Comparison of ENCODE assay signal across 11 cellular contexts in genomic region chr12:53044052-53044581, GRCh38. TPM values are rescaled to one million over a fixed set of nuclear protein-coding genes. Genes with fewer than 3 reads are reported as not detected.
DNase-seq lines count a peak whose midpoint lies in the region; ATAC-seq and TF ChIP-seq lines count a peak whose summit lies in the region.
"Had no signal": no experiment of that assay in that cellular context is flagged by ENCODE, and none has a peak within 500 bp of the region (broad histone marks: within the 10 kb centered on the region; RNA-seq: fewer than 3 reads in every experiment).

No MANE protein-coding gene starts in this region.

- peaks cover 10% of the 10 kb centered on the region for H3K4me1 Mint-ChIP-seq in activated T-helper 17 cell treated with anti-CD3 and anti-CD28 coated beads, Interleukin-2, amount 50 U/mL, for 72 hours

- no peaks in the 10 kb centered on the region for H3K79me2 ChIP-seq in Karpas-422 (ENCODE audit: low read length)

- H3K9ac ChIP-seq in Karpas-422 (ENCODE audit: low read length), result no peak overlapping the region

- H4K20me1 ChIP-seq in Karpas-422 (ENCODE audit: insufficient read depth, low read depth, low read length), result peaks cover 11% of the 10 kb centered on the region; the same call in 1 of the 2 replicates

- intact Hi-C loops in esophagus squamous epithelium (cut with DNase I) (no loop called here), posterior cingulate gyrus (cut with DNase I) (no loop called here)

- H3K27me3 Mint-ChIP-seq in activated T-helper 17 cell treated with anti-CD3 and anti-CD28 coated beads, Interleukin-2, amount 50 U/mL, for 72 hours, result no peaks in the 10 kb centered on the region

- H3K9me2 ChIP-seq in Karpas-422 (replicated peaks; ENCODE audit: insufficient read depth, low read length), result no peaks in the 10 kb centered on the region

- DNase-seq in AG20443 (ENCODE audit: low spot score), result peak; percentile 25
- peak; percentile 56 for DNase-seq in Karpas-422
- no peak for DNase-seq in esophagus squamous epithelium (lab: John Stamatoyannopoulos, UW)
- peak in 6 of 10 donors; percentile 58 to 94 (median 78) for DNase-seq in posterior cingulate gyrus
- no peak for DNase-seq in SK-N-DZ (ENCODE audit: low spot score)
- DNase-seq in NCI-H774 (lab: John Stamatoyannopoulos, UW), result no peak
- DNase-seq: DMS79 treated with DMSO at 0.1 percent for 48 hours had no signal

- no peak overlapping the region for H3K4me3 Mint-ChIP-seq in activated T-helper 17 cell treated with anti-CD3 and anti-CD28 coated beads, Interleukin-2, amount 50 U/mL, for 72 hours

- no peak overlapping the region for H2AFZ ChIP-seq in Karpas-422 (ENCODE audit: low read length)

- 54 to 64% methylated on average over 9 of the region's 10 CpGs for WGBS in esophagus squamous epithelium, 2 donors

- H3K9me3 ChIP-seq in Karpas-422 (ENCODE audit: low read length) (no peaks in the 10 kb centered on the region), esophagus squamous epithelium (no peaks in the 10 kb centered on the region)

- H3K4me1 ChIP-seq in Karpas-422 (ENCODE audit: low read length) (peaks cover 21% of the 10 kb centered on the region), esophagus squamous epithelium (peaks cover 22 to 70% (median 24%) of the 10 kb centered on the region in 3 donors)

- H3K9me3 Mint-ChIP-seq in activated T-helper 17 cell treated with anti-CD3 and anti-CD28 coated beads, Interleukin-2, amount 50 U/mL, for 72 hours, result no peaks in the 10 kb centered on the region

- H3K36me3 Mint-ChIP-seq in activated T-helper 17 cell treated with anti-CD3 and anti-CD28 coated beads, Interleukin-2, amount 50 U/mL, for 72 hours (ENCODE audit: low read depth), result peaks cover 37% of the 10 kb centered on the region

- H3K27ac ChIP-seq in Karpas-422 (ENCODE audit: low read length), result no peak overlapping the region
- peak overlapping the region in 3 of 4 donors; percentile 91 to 96 (median 96) for H3K27ac ChIP-seq in esophagus squamous epithelium

- H3K36me3 ChIP-seq in Karpas-422 (ENCODE audit: insufficient read depth, low read length), result peaks cover 9% of the 10 kb centered on the region; the same call in 1 of the 2 replicates
- H3K36me3 ChIP-seq in esophagus squamous epithelium, result peaks cover 0 to 24% (median 12%) of the 10 kb centered on the region in 3 donors

- peak in 1 of 4 donors; percentile 9 for TF ChIP-seq POLR2A in esophagus squamous epithelium (IDR thresholded peaks at IDR 0.05)

- H3K27me3 ChIP-seq in Karpas-422 (ENCODE audit: low read length), result no peaks in the 10 kb centered on the region
- H3K27me3 ChIP-seq in esophagus squamous epithelium, result no peaks in the 10 kb centered on the region

- H3K4me3 ChIP-seq in Karpas-422 (ENCODE audit: low read length) (no peak overlapping the region), esophagus squamous epithelium (no peak overlapping the region)
- H3K4me3 ChIP-seq: smooth muscle cell had no signal

- H3K27ac Mint-ChIP-seq in activated T-helper 17 cell treated with anti-CD3 and anti-CD28 coated beads, Interleukin-2, amount 50 U/mL, for 72 hours, result no peak overlapping the region

- TF ChIP-seq CTCF in esophagus squamous epithelium (IDR thresholded peaks at IDR 0.05), result no peak

- no peak overlapping the region for H3K4me2 ChIP-seq in Karpas-422 (ENCODE audit: low read depth, low read length, poor library complexity, severe bottlenecking)
- H3K4me2 ChIP-seq: smooth muscle cell had no signal

- no peak for ATAC-seq in activated T-helper 17 cell treated with anti-CD3 and anti-CD28 coated beads, Interleukin-2, amount 50 U/mL, for 72 hours (replicated peaks)
- ATAC-seq in HG03439 (IDR thresholded peaks at IDR 0.05; ENCODE audit: unreplicated experiment), result no peak

RNA-seq across cellular contexts. Expression of gene TNS2, which starts 5.7 kb away (rescaled TPM):
- total RNA-seq in Karpas-422 (2014; rRNA removed; shearing (Covaris generic); ENCODE audit: low replicate concordance), result 0.48 TPM in 1 of 2 replicates, not detected in the other
- 10 to 100 TPM; 10.8 to 82.0 (median 20.8) TPM for total RNA-seq in esophagus squamous epithelium
- 1 to 10 TPM in 1 of 2 donors, under 1 TPM in 1; 0.69 to 4.6 TPM for total RNA-seq in activated T-helper 17 cell treated with anti-CD3 and anti-CD28 coated beads, Interleukin-2, amount 50 U/mL, for 72 hours
- 0.68 and 0.81 TPM in 2 replicates for polyA plus RNA-seq in SK-N-DZ (2014; cell fraction: cytosol; rRNA removed)
- 0.75 and 1.2 TPM in 2 replicates for polyA plus RNA-seq in SK-N-DZ (2014; cell fraction: nucleus; rRNA removed)

RNA-seq across cellular contexts. Expression of gene SPRYD3, which starts 35.1 kb away (rescaled TPM):
- total RNA-seq in Karpas-422 (2014; rRNA removed; shearing (Covaris generic); ENCODE audit: low replicate concordance), result 11.1 and 17.4 TPM in 2 replicates
- total RNA-seq in esophagus squamous epithelium, result 10 to 100 TPM; 28.2 to 41.4 (median 29.2) TPM
- total RNA-seq in activated T-helper 17 cell treated with anti-CD3 and anti-CD28 coated beads, Interleukin-2, amount 50 U/mL, for 72 hours, result 10 to 100 TPM; 25.4 to 28.8 TPM
- polyA plus RNA-seq in SK-N-DZ (2014; cell fraction: cytosol; rRNA removed), result 2.0 and 2.7 TPM in 2 replicates
- 4.9 and 5.4 TPM in 2 replicates for polyA plus RNA-seq in SK-N-DZ (2014; cell fraction: nucleus; rRNA removed)

RNA-seq across cellular contexts. Expression of gene EIF4B, which starts 37.9 kb away (rescaled TPM):
- 549 and 718 TPM in 2 replicates for total RNA-seq in Karpas-422 (2014; rRNA removed; shearing (Covaris generic); ENCODE audit: low replicate concordance)
- total RNA-seq in esophagus squamous epithelium, result 100 to 1,000 TPM; 225 to 571 (median 372) TPM
- total RNA-seq in activated T-helper 17 cell treated with anti-CD3 and anti-CD28 coated beads, Interleukin-2, amount 50 U/mL, for 72 hours, result 100 to 1,000 TPM; 536 to 964 TPM
- 453 and 511 TPM in 2 replicates for polyA plus RNA-seq in SK-N-DZ (2014; cell fraction: cytosol; rRNA removed)
- polyA plus RNA-seq in SK-N-DZ (2014; cell fraction: nucleus; rRNA removed), result 216 and 276 TPM in 2 replicates

RNA-seq across cellular contexts. Expression of gene IGFBP6, which starts 53.4 kb away (rescaled TPM):
- 0.54 TPM in 1 of 2 replicates, not detected in the other for total RNA-seq in Karpas-422 (2014; rRNA removed; shearing (Covaris generic); ENCODE audit: low replicate concordance)
- 100 to 1,000 TPM in 2 of 4 donors, 10 to 100 TPM in 2; 34.5 to 506 (median 94.0) TPM for total RNA-seq in esophagus squamous epithelium
- 1 to 10 TPM in 1 of 2 donors, under 1 TPM in 1; 0.45 to 6.0 TPM for total RNA-seq in activated T-helper 17 cell treated with anti-CD3 and anti-CD28 coated beads, Interleukin-2, amount 50 U/mL, for 72 hours
- not detected in 2 replicates for polyA plus RNA-seq in SK-N-DZ (2014; cell fraction: cytosol; rRNA removed)
- not detected in 2 replicates for polyA plus RNA-seq in SK-N-DZ (2014; cell fraction: nucleus; rRNA removed)

RNA-seq across cellular contexts. Expression of gene SOAT2, which starts 59.2 kb away (rescaled TPM):
- total RNA-seq in Karpas-422 (2014; rRNA removed; shearing (Covaris generic); ENCODE audit: low replicate concordance), result not detected in 2 replicates
- total RNA-seq in esophagus squamous epithelium, result not detected
- 1 to 10 TPM in 1 of 2 donors, under 1 TPM in 1; 0.28 to 1.1 TPM for total RNA-seq in activated T-helper 17 cell treated with anti-CD3 and anti-CD28 coated beads, Interleukin-2, amount 50 U/mL, for 72 hours
- polyA plus RNA-seq in SK-N-DZ (2014; cell fraction: cytosol; rRNA removed), result not detected in 2 replicates
- polyA plus RNA-seq in SK-N-DZ (2014; cell fraction: nucleus; rRNA removed), result not detected in 2 replicates
- total RNA-seq: RPMI7951, smooth muscle cell had no signal
- polyA plus RNA-seq: smooth muscle cell had no signal

Comparison
In these comparisons a context has a peak if more than half of its experiments do, and no peak if none do; other contexts are left out.
1. DNase-seq: peak in AG20443 (single experiment), Karpas-422 (single experiment) and posterior cingulate gyrus (6 of 10); none in esophagus squamous epithelium (single experiment), SK-N-DZ (single experiment) and NCI-H774 (single experiment).